ENCODE assay signal across 8 cellular contexts in genomic region chr2:47905454-47906260, GRCh38. TPM values are rescaled to one million over a fixed set of nuclear protein-coding genes. Genes with fewer than 3 reads are reported as not detected.
A peak's percentile ranks its signal among the peaks of the same experiment; 100 is the strongest.
DNase-seq lines count a peak whose midpoint lies in the region; ATAC-seq and TF ChIP-seq lines count a peak whose summit lies in the region.

No MANE protein-coding gene starts in this region.

- no peaks in the 10 kb centered on the region for H3K27me3 Mint-ChIP-seq in natural killer cell (ENCODE audit: low read depth in 2 of 2)

- peaks cover 30% of the 10 kb centered on the region for H4K20me1 ChIP-seq in PC-3 (ENCODE audit: low read length)
- H4K20me1 ChIP-seq in fibroblast of lung (ENCODE audit: control insufficient read depth, extremely low read depth, insufficient read depth, low read length), result peaks cover 6% of the 10 kb centered on the region

- CTCF ChIA-PET in PC-3 (lab: Charles Lee), result no interaction called here

- H2AFZ ChIP-seq in PC-3 (ENCODE audit: low read length), result peak overlapping the region; percentile 88
- H2AFZ ChIP-seq in fibroblast of lung (ENCODE audit: low read length), result no peak overlapping the region

- peak overlapping the region; percentile 93 to 98 for H3K27ac Mint-ChIP-seq in natural killer cell

- TF ChIP-seq EP300 in stomach (IDR thresholded peaks at IDR 0.05), result no peak

- DNase-seq in NCI-H748 (lab: John Stamatoyannopoulos, UW; ENCODE audit: unreplicated experiment) (peak; percentile 77), NCI-H748 treated with DMSO at 0.1 percent for 48 hours (lab: John Stamatoyannopoulos, UW) (no peak), PC-3 (peak; percentile 26), fibroblast of lung (ENCODE audit: low read depth in 2 of 2) (peak; percentile 57 to 63), natural killer cell (peak; percentile 62), stomach (peak; percentile 55)
- DNase-seq in activated T-helper 1 cell treated with anti-CD3 and anti-CD28 coated beads, Interleukin-2, amount 50 U/mL, for 16 hours (ENCODE audit: low read depth in 1 of 2, low spot score in 1 of 2), result peak; percentile 30 to 40

- no peaks in the 10 kb centered on the region for H3K9me3 ChIP-seq in PC-3 (ENCODE audit: low read length)
- no peaks in the 10 kb centered on the region for H3K9me3 ChIP-seq in fibroblast of lung (ENCODE audit: control insufficient read depth, insufficient read depth, low read depth, low read length)
- H3K9me3 ChIP-seq in stomach, result no peaks in the 10 kb centered on the region

- H3K9me3 Mint-ChIP-seq in natural killer cell, result no peaks in the 10 kb centered on the region

- H3K36me3 ChIP-seq in PC-3 (ENCODE audit: low read depth, low read length), result no peaks in the 10 kb centered on the region
- no peaks in the 10 kb centered on the region for H3K36me3 ChIP-seq in fibroblast of lung (ENCODE audit: control insufficient read depth, insufficient read depth, low read length)
- no peaks in the 10 kb centered on the region for H3K36me3 ChIP-seq in stomach

- H3K36me3 Mint-ChIP-seq in natural killer cell, result no peaks in the 10 kb centered on the region

- BruUV-seq in PC-3 (replicated peaks; lab: Mats Ljungman, UMichigan), result no TSS peak

- WGBS in stomach, 5 donors, result 0 to 1% (median 0%) methylated on average over 53 to 90 of the region's 95 CpGs

- peak overlapping the region; percentile 86 for H3K9ac ChIP-seq in PC-3 (ENCODE audit: low read length)
- peak overlapping the region; percentile 89 for H3K9ac ChIP-seq in fibroblast of lung (ENCODE audit: insufficient read depth, low read length)

- ATAC-seq in HG03097 (IDR thresholded peaks at IDR 0.05; ENCODE audit: low FRiP score, unreplicated experiment), result peak; percentile 11
- peak; percentile 7 for ATAC-seq in PC-3
- ATAC-seq in natural killer cell, result peak; percentile 0 to 6 (median 4)

- H3K4me3 Mint-ChIP-seq in natural killer cell, result peak overlapping the region; percentile 95

- no peaks in the 10 kb centered on the region for H3F3A ChIP-seq in PC-3 (ENCODE audit: low read length, unreplicated experiment)

- peaks cover 49% of the 10 kb centered on the region for H3K79me2 ChIP-seq in PC-3 (ENCODE audit: low read length)
- H3K79me2 ChIP-seq in fibroblast of lung (ENCODE audit: control insufficient read depth, insufficient read depth, low read length), result peaks cover 47% of the 10 kb centered on the region

- H3K27me3 ChIP-seq in PC-3 (ENCODE audit: low read length) (no peaks in the 10 kb centered on the region), fibroblast of lung (ENCODE audit: control insufficient read depth, insufficient read depth, low read length) (no peaks in the 10 kb centered on the region), stomach (no peaks in the 10 kb centered on the region)

- H3K4me3 ChIP-seq in PC-3 (ENCODE audit: low read length) (peak overlapping the region; percentile 86), fibroblast of lung (replicated peaks in 1 of 4; ENCODE audit: control extremely low read depth in 1 of 4, insufficient read depth in 1 of 4, low read depth in 3 of 4, low read length in 4 of 4) (peak overlapping the region; percentile 55 to 77 (median 64)), stomach (peak overlapping the region; percentile 65 to 93 (median 86))

- TF ChIP-seq CTCF in PC-3 (conservative IDR thresholded peaks at IDR 0.05; ENCODE audit: low read depth, low read length) (no peak), fibroblast of lung (conservative IDR thresholded peaks at IDR 0.05 in 1 of 2, IDR thresholded peaks at IDR 0.05 in 1 of 2; ENCODE audit: low read depth in 1 of 2, low read length in 2 of 2) (no peak), natural killer cell (IDR thresholded peaks at IDR 0.05) (no peak), stomach (IDR thresholded peaks at IDR 0.05) (no peak)

- intact Hi-C loops in PC-3 (cut with micrococcal nuclease) (loop anchor here (1.0 kb wide), 2 partner anchors 201 to 515 kb away; no protein-coding TSS in a partner anchor), natural killer cell (cut with micrococcal nuclease) (loop anchor here (1.0 to 5.0 kb wide), 5 partner anchors 17 to 517 kb away; partner anchors contain the start of gene MSH6), stomach (cut with DNase I; ENCODE audit: low total_unique reads) (no loop called here)

- H3K4me2 ChIP-seq in PC-3 (ENCODE audit: low read length) (peak overlapping the region; percentile 76), fibroblast of lung (ENCODE audit: extremely low read depth, insufficient read depth, low read length) (no peak overlapping the region)

- no peak for TF ChIP-seq POLR2A in stomach (IDR thresholded peaks at IDR 0.05)

- POLR2A ChIA-PET in PC-3 (lab: Charles Lee; ENCODE audit: unreplicated experiment), result interaction anchor here (0.5 kb wide), 1 partner anchor 14 kb away, joined by 3 read pairs; no protein-coding TSS in a partner anchor

- no peaks in the 10 kb centered on the region for H3K9me2 ChIP-seq in PC-3 (replicated peaks; ENCODE audit: low read length)

- H3K4me1 Mint-ChIP-seq in natural killer cell, result peaks cover 41 to 44% of the 10 kb centered on the region in 2 donors

- H3K4me1 ChIP-seq in PC-3 (ENCODE audit: insufficient read depth, low read length) (peaks cover 14% of the 10 kb centered on the region), fibroblast of lung (ENCODE audit: control insufficient read depth, extremely low read depth, insufficient read depth, low read length) (peaks cover 3% of the 10 kb centered on the region), stomach (peaks cover 16 to 40% (median 31%) of the 10 kb centered on the region in 4 donors)

- peak overlapping the region; percentile 90 for H3K27ac ChIP-seq in PC-3 (ENCODE audit: low read length)
- H3K27ac ChIP-seq in fibroblast of lung (ENCODE audit: insufficient read depth, low read length), result peak overlapping the region; percentile 87
- peak overlapping the region; percentile 95 to 100 (median 100) for H3K27ac ChIP-seq in stomach

RNA-seq across cellular contexts. Expression of gene FBXO11, which starts 0.6 kb away (rescaled TPM):
- total RNA-seq in PC-3 (2014; rRNA removed) (34.8 and 39.6 TPM in 2 replicates), fibroblast of lung (61.4 and 81.6 TPM in 2 replicates), natural killer cell (100 to 1,000 TPM; 104 to 110 (median 105) TPM), stomach (100 to 1,000 TPM in 1 of 5 donors, 10 to 100 TPM in 3, 1 to 10 TPM in 1; 7.6 to 120 (median 69.0) TPM)
- polyA plus RNA-seq in fibroblast of lung (33.3 and 37.7 TPM in 2 replicates), stomach (10 to 100 TPM; 12.7 to 18.5 (median 16.3) TPM)
- polyA plus RNA-seq in fibroblast of lung (2012), result 30.5 and 37.0 TPM in 2 replicates
- 79.1 and 125 TPM in 2 replicates for polyA minus RNA-seq in fibroblast of lung (ENCODE audit: low replicate concordance)
